17 cellular contexts compared by ENCODE assay signal in the genomic region with DNA sequence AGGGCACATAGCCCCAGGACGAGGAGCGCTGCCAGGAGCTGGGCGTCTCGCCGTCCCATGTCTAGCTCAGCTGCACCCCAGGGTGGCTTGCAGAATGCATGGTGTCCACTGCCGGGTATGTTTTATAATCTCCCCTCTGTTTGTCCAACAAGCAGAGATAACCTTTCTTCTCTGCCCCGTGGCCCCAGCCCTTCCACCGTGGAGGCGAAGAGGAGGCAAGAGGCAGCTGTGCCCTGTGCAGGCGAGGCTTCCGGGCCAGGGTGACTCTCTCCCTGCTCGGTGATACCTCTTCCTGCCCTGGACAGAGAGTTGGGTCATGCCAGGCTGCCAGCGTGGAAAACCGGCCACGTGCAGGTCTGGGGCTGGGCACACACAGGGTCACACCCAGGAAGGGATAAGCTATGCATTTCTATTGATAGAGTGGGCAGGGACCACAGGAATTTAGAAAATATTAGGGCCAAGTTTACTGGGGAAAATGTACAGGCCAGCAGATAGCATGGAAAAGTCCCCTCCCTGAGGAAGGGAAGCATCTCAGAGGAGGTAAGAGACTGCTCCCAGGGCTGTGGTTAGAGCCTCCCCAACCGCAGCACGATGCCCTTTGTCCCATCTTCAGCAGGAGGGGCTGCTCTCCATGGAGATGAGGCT. TPM values are rescaled to one million over a fixed set of nuclear protein-coding genes. Genes with fewer than 3 reads are reported as not detected.
DNase-seq lines count a peak whose midpoint lies in the region; ATAC-seq and TF ChIP-seq lines count a peak whose summit lies in the region.
"Had no signal": no experiment of that assay in that cellular context is flagged by ENCODE, and none has a peak within 500 bp of the region (broad histone marks: within the 10 kb centered on the region; RNA-seq: fewer than 3 reads in every experiment).

TSS of gene TFF2 (minus strand) at position 96 of the 645 bp plus-strand sequence. CDS start at position 59, 37 bp downstream.

- no peaks in the 10 kb centered on the region for H3K9me2 ChIP-seq in hepatocyte (replicated peaks; ENCODE audit: insufficient read depth)

- no peaks in the 10 kb centered on the region for H3K27me3 ChIP-seq in hepatocyte
- H3K27me3 ChIP-seq: cardiac muscle cell had no signal

- no peak within 1 kb of the TSS for H3K27ac Mint-ChIP-seq in Calu3 (ENCODE audit: unreplicated experiment)
- peak within 1 kb of the TSS in 2 of 10 donors; percentile 19 to 33 for H3K27ac Mint-ChIP-seq in naive thymus-derived CD8-positive, alpha-beta T cell
- H3K27ac Mint-ChIP-seq: T-helper 1 cell treated with Interleukin-12 subunit alpha and Interleukin-12 subunit beta and Interleukin-4 antibody, amounts not matched to agents 30 μg/mL and 1 μg/mL, for 36 hours had no signal

- CTCF ChIA-PET in Calu3 (lab: Charles Lee): no interaction called here

- peaks cover 7% of the 10 kb centered on the region for H3K4me1 Mint-ChIP-seq in Calu3 (ENCODE audit: low read depth, unreplicated experiment)
- peaks cover 0 to 7% (median 0%) of the 10 kb centered on the region in 4 donors for H3K4me1 Mint-ChIP-seq in naive thymus-derived CD8-positive, alpha-beta T cell

- no peaks in the 10 kb centered on the region for H3K4me1 ChIP-seq in hepatocyte (ENCODE audit: insufficient read depth)

- intact Hi-C loops in Calu3 (cut with micrococcal nuclease; ENCODE audit: unreplicated experiment): no loop called here

- H3K36me3 ChIP-seq in hepatocyte (replicated peaks; ENCODE audit: insufficient read depth, low read depth): no peaks in the 10 kb centered on the region
- H3K36me3 ChIP-seq: cardiac muscle cell had no signal

- ATAC-seq in naive thymus-derived CD8-positive, alpha-beta T cell: no peak
- ATAC-seq: esophagus mucosa had no signal

- peaks cover 4% of the 10 kb centered on the region for H3K9me3 Mint-ChIP-seq in Calu3 (ENCODE audit: low read depth, unreplicated experiment)
- peaks cover 2 to 23% (median 14%) of the 10 kb centered on the region in 9 donors for H3K9me3 Mint-ChIP-seq in naive thymus-derived CD8-positive, alpha-beta T cell

- WGBS in hepatocyte (ENCODE audit: low lambda C conversion rate, missing lambda C conversion rate): 62% methylated on average over 17 of the region's 17 CpGs

- no peaks in the 10 kb centered on the region for H3K79me2 ChIP-seq in hepatocyte

- no peaks in the 10 kb centered on the region for H3K36me3 Mint-ChIP-seq in Calu3 (ENCODE audit: insufficient read depth, unreplicated experiment)
- H3K36me3 Mint-ChIP-seq in naive thymus-derived CD8-positive, alpha-beta T cell: peaks cover 0 to 10% (median 7%) of the 10 kb centered on the region in 3 donors

- peak within 1 kb of the TSS; percentile 18 for H3K27ac ChIP-seq in hepatocyte
- H3K27ac ChIP-seq: cardiac muscle cell had no signal

- no TSS peak for BruUV-seq in Calu3 (replicated peaks; lab: Mats Ljungman, UMichigan)

- H3K9me3 ChIP-seq in hepatocyte (ENCODE audit: low read depth): no peaks in the 10 kb centered on the region

- no peak within 1 kb of the TSS for H3K4me3 Mint-ChIP-seq in Calu3 (ENCODE audit: low read depth, unreplicated experiment)
- H3K4me3 Mint-ChIP-seq in naive thymus-derived CD8-positive, alpha-beta T cell: peak within 1 kb of the TSS in 1 of 10 donors; percentile 34
- H3K4me3 Mint-ChIP-seq: T-helper 1 cell treated with Interleukin-12 subunit alpha and Interleukin-12 subunit beta and Interleukin-4 antibody, amounts not matched to agents 30 μg/mL and 1 μg/mL, for 36 hours had no signal

- H3K4me3 ChIP-seq in hepatocyte: no peak within 1 kb of the TSS
- H3K4me3 ChIP-seq: cardiac muscle cell had no signal

- peak; percentile 24 for DNase-seq in Calu3
- peak; percentile 63 for DNase-seq in LoVo (ENCODE audit: low spot score)
- no peak for DNase-seq in hepatocyte (ENCODE audit: low spot score)
- peak; percentile 18 for DNase-seq in renal cortical epithelial cell (ENCODE audit: low read depth)
- no peak for DNase-seq in naive thymus-derived CD8-positive, alpha-beta T cell
- no peak for DNase-seq in GF-D8 (lab: John Stamatoyannopoulos, UW)
- DNase-seq in stimulated activated CD4-positive, alpha-beta T cell treated with anti-CD3 and anti-CD28 coated beads, Interleukin-1b, Interleukin-23, amount 100 ng/mL, for 48 hours: no peak
- DNase-seq: mesendoderm; NCI-H2029; NCI-H510A; SIG-M5; stimulated activated CD4-positive, alpha-beta T cell treated with anti-CD3 and anti-CD28 coated beads, Interleukin-2, amount 100 ng/mL, for 24 hours; substantia nigra had no signal

- no peaks in the 10 kb centered on the region for H4K20me1 ChIP-seq in hepatocyte (ENCODE audit: insufficient read depth, poor library complexity, severe bottlenecking)

- TF ChIP-seq CTCF in Calu3 (IDR thresholded peaks at IDR 0.05; ENCODE audit: unreplicated experiment): no peak
- no peak for TF ChIP-seq CTCF in hepatocyte (IDR thresholded peaks at IDR 0.05; ENCODE audit: poor library complexity)

- no peak within 1 kb of the TSS for H3K4me2 ChIP-seq in hepatocyte

- peaks cover 17% of the 10 kb centered on the region for H3K27me3 Mint-ChIP-seq in Calu3 (ENCODE audit: unreplicated experiment)
- no peaks in the 10 kb centered on the region for H3K27me3 Mint-ChIP-seq in naive thymus-derived CD8-positive, alpha-beta T cell

- POLR2A ChIA-PET in naive thymus-derived CD8-positive, alpha-beta T cell (lab: Charles Lee): no interaction called here

- H2AFZ ChIP-seq in hepatocyte: no peak within 1 kb of the TSS

RNA-seq across cellular contexts. Expression of gene TFF2, which starts in this region (rescaled TPM):
- total RNA-seq in Calu3 (2022): 0.59 TPM in 1 of 2 replicates, not detected in the other
- total RNA-seq in hepatocyte: 15.5 and 23.9 TPM in 2 replicates
- polyA plus RNA-seq in hepatocyte: 28.1 and 58.7 TPM in 2 replicates
- not detected in 2 replicates for total RNA-seq in renal cortical epithelial cell
- not detected for total RNA-seq in naive thymus-derived CD8-positive, alpha-beta T cell
- polyA plus RNA-seq in naive thymus-derived CD8-positive, alpha-beta T cell: not detected
- total RNA-seq: cardiac muscle cell, esophagus mucosa, MCF 10A had no signal
- polyA plus RNA-seq: cardiac muscle cell had no signal

Comparison
In these comparisons a context has a peak if more than half of its experiments do, and no peak if none do; other contexts are left out.
1. RNA of gene TFF2 (total RNA-seq): 15.5 to 23.9 TPM in hepatocyte; 0.59 TPM in Calu3, not detected in renal cortical epithelial cell and not detected in naive thymus-derived CD8-positive, alpha-beta T cell; every median in the first group is over 10 times any median in the second.
2. RNA of gene TFF2 (polyA plus RNA-seq): 28.1 to 58.7 TPM in hepatocyte; not detected in naive thymus-derived CD8-positive, alpha-beta T cell; every median in the first group is over 10 times any median in the second.
3. Peak in DNase-seq in Calu3; RNA of the gene not detected or under 1 TPM.
4. Peak in DNase-seq in renal cortical epithelial cell; RNA of the gene not detected or under 1 TPM.